In genomic region chr9:96161819-96162218, GRCh38 we compare ENCODE assay signal across 21 cellular contexts.
"Had no signal": no experiment of that assay in that cellular context is flagged by ENCODE, and none has a peak within 500 bp of the region (broad histone marks: within the 10 kb centered on the region; RNA-seq: fewer than 3 reads in every experiment).

No MANE protein-coding gene starts in this region.

- H3K9me3 Mint-ChIP-seq: mesothelial cell of epicardium; natural killer cell treated with Interleukin-12 subunit alpha and Interleukin-12 subunit beta and Interleukin-15 and Interleukin-18, amount 100 ng/mL, for 72 hours; stimulated activated effector memory CD8-positive, alpha-beta T cell treated with anti-CD3 and anti-CD28 coated beads, Interleukin-12 subunit alpha, Interleukin-12 subunit beta, amount 100 ng/mL, for 72 hours had no signal

- H3K4me3 Mint-ChIP-seq: memory B cell; mesothelial cell of epicardium; naive B cell; natural killer cell treated with Interleukin-12 subunit alpha and Interleukin-12 subunit beta and Interleukin-15 and Interleukin-18, amount 100 ng/mL, for 72 hours; neural progenitor cell; stimulated activated effector memory CD8-positive, alpha-beta T cell treated with anti-CD3 and anti-CD28 coated beads, Interleukin-12 subunit alpha, Interleukin-12 subunit beta, amount 100 ng/mL, for 72 hours had no signal

- H3K4me1 Mint-ChIP-seq: mesothelial cell of epicardium had no signal

- H3K36me3 Mint-ChIP-seq: memory B cell; mesothelial cell of epicardium; naive B cell; natural killer cell treated with Interleukin-12 subunit alpha and Interleukin-12 subunit beta and Interleukin-15 and Interleukin-18, amount 100 ng/mL, for 72 hours; neural progenitor cell had no signal

- ATAC-seq: gastrocnemius medialis; left lobe of liver; mucosa of descending colon; natural killer cell treated with Interleukin-12 subunit alpha and Interleukin-12 subunit beta and Interleukin-15 and Interleukin-18, amount 100 ng/mL, for 72 hours; right lobe of liver; stimulated activated effector memory CD8-positive, alpha-beta T cell treated with anti-CD3 and anti-CD28 coated beads, Interleukin-12 subunit alpha, Interleukin-12 subunit beta, amount 100 ng/mL, for 72 hours; stimulated activated naive CD8-positive, alpha-beta T cell treated with anti-CD3 and anti-CD28 coated beads, Interleukin-15, Interleukin-2, amounts not matched to agents 100 U/mL and 50 U/mL, for 24 hours had no signal

- DNase-seq: dorsolateral prefrontal cortex; effector CD4-positive, alpha-beta T cell; foreskin fibroblast; gastrocnemius medialis; kidney; mucosa of descending colon; naive B cell; right lobe of liver; stimulated activated CD4-positive, alpha-beta T cell treated with anti-CD3 and anti-CD28 coated beads, Interleukin-2, amount 100 ng/mL, for 24 hours; stimulated activated CD4-positive, alpha-beta T cell treated with anti-CD3 and anti-CD28 coated beads, Interleukin-4, amount 100 ng/mL, for 24 hours; stimulated activated naive CD8-positive, alpha-beta T cell treated with anti-CD3 and anti-CD28 coated beads, Interleukin-15, Interleukin-2, amounts not matched to agents 100 U/mL and 50 U/mL, for 24 hours; substantia nigra; upper lobe of left lung; uterus had no signal

- H3K27ac Mint-ChIP-seq: memory B cell; mesothelial cell of epicardium; naive B cell; natural killer cell treated with Interleukin-12 subunit alpha and Interleukin-12 subunit beta and Interleukin-15 and Interleukin-18, amount 100 ng/mL, for 72 hours; neural progenitor cell; progenitor cell of endocrine pancreas; stimulated activated effector memory CD8-positive, alpha-beta T cell treated with anti-CD3 and anti-CD28 coated beads, Interleukin-12 subunit alpha, Interleukin-12 subunit beta, amount 100 ng/mL, for 72 hours had no signal
